11 cellular contexts compared by ENCODE assay signal in the genomic region with DNA sequence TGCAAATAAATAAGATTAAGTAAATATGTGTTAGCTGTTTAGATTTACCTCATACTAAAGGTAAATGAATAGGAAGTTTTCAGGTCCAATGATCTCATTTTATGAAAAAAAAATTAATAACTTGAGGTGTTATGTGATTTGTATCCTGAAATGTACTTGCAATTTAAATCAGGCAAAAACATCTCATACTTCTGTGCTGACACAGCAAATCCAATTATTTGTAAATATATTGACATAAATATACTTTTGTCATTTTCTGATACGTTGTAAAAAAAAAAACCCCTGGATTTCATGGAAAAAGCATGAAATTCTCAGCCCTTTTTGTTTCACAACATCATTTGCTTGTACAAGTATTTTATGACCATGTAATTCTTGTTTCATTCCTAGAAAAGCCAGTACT.
"Had no signal": no experiment of that assay in that cellular context is flagged by ENCODE, and none has a peak within 500 bp of the region (broad histone marks: within the 10 kb centered on the region; RNA-seq: fewer than 3 reads in every experiment).

No MANE protein-coding gene starts in this region.

- H3K9me3 ChIP-seq: HAP-1 had no signal

- DNase-seq: GM23248, GOT3, H7, H9, HCEC 1CT, HFFc6 had no signal

- H3K4me3 ChIP-seq: GM23248, GM23338, HAP-1 had no signal

- H3K27ac ChIP-seq: GM23248 had no signal

- H3K4me1 ChIP-seq: HAP-1 had no signal

- H2AFZ ChIP-seq: GM23248, GM23338 had no signal

- H3K9ac ChIP-seq: GM23248 had no signal

- ATAC-seq: GM23338, HCT116 had no signal

- FAIRE-seq: H1, H54 had no signal

- H3K4me2 ChIP-seq: GM23338 had no signal

- H3K36me3 ChIP-seq: HAP-1 had no signal
